In genomic region chr21:44418108-44418875, GRCh38 we compare ENCODE assay signal across 31 cellular contexts. TPM values are rescaled to one million over a fixed set of nuclear protein-coding genes. Genes with fewer than 3 reads are reported as not detected.
A peak's percentile ranks its signal among the peaks of the same experiment; 100 is the strongest.
DNase-seq lines count a peak whose midpoint lies in the region; TF ChIP-seq lines count a peak whose summit lies in the region.
"Had no signal": no experiment of that assay in that cellular context is flagged by ENCODE, and none has a peak within 500 bp of the region (broad histone marks: within the 10 kb centered on the region; RNA-seq: fewer than 3 reads in every experiment).

No MANE protein-coding gene starts in this region.

- no peak for TF ChIP-seq EP300 in suprapubic skin (IDR thresholded peaks at IDR 0.05)

- TF ChIP-seq POLR2A in suprapubic skin (IDR thresholded peaks at IDR 0.05) (no peak), esophagus squamous epithelium (IDR thresholded peaks at IDR 0.05) (no peak)

- WGBS in suprapubic skin = 87% methylated on average over 15 of the region's 25 CpGs
- WGBS in esophagus squamous epithelium, 2 donors = 80 to 93% methylated on average over 1 to 6 of the region's 25 CpGs

- H3K27ac ChIP-seq in WERI-Rb-1 (no peak overlapping the region), suprapubic skin (no peak overlapping the region), esophagus squamous epithelium (no peak overlapping the region)
- H3K27ac ChIP-seq: A549, gastrocnemius medialis, neutrophil, thoracic aorta had no signal

- H3K27me3 ChIP-seq in WERI-Rb-1 (ENCODE audit: insufficient read depth, low read depth, severe bottlenecking) = peaks cover 3% of the 10 kb centered on the region
- H3K27me3 ChIP-seq in suprapubic skin = peaks cover 29% of the 10 kb centered on the region
- peaks cover 0 to 34% (median 0%) of the 10 kb centered on the region in 4 donors for H3K27me3 ChIP-seq in esophagus squamous epithelium
- H3K27me3 ChIP-seq: neutrophil had no signal

- no peak overlapping the region for H3K27ac Mint-ChIP-seq in activated naive CD4-positive, alpha-beta T cell treated with anti-CD3 and anti-CD28 coated beads, Interleukin-2, amount 10 ng/mL, durations not matched to agents 7 days and 5 days
- H3K27ac Mint-ChIP-seq: activated CD4-positive, alpha-beta memory T cell treated with anti-CD3 and anti-CD28 coated beads, Interleukin-2, amount 10 ng/mL, durations not matched to agents 7 days and 5 days; activated naive CD8-positive, alpha-beta T cell treated with anti-CD3 and anti-CD28 coated beads, Interleukin-2, amount 50 U/mL, for 24 hours; CD4-positive, alpha-beta T cell had no signal

- intact Hi-C loops in esophagus squamous epithelium (cut with DNase I) = no loop called here

- CTCF ChIA-PET in activated naive CD4-positive, alpha-beta T cell treated with anti-CD3 and anti-CD28 coated beads, Interleukin-2, amount 10 ng/mL, durations not matched to agents 7 days and 5 days (lab: Charles Lee) = no interaction called here

- peak; percentile 13 for DNase-seq in activated naive CD4-positive, alpha-beta T cell treated with anti-CD3 and anti-CD28 coated beads, Interleukin-2, amount 10 ng/mL, durations not matched to agents 7 days and 5 days
- DNase-seq in activated naive CD4-positive, alpha-beta T cell treated with anti-CD3 and anti-CD28 coated beads, Interleukin-2, amount 50 U/mL, for 16 hours = no peak
- peak; percentile 5 for DNase-seq in WERI-Rb-1
- DNase-seq in mesenteric fat pad (ENCODE audit: low spot score) = peak; percentile 85
- DNase-seq in suprapubic skin (ENCODE audit: low spot score in 2 of 2) = peak; percentile 28 to 70
- no peak for DNase-seq in esophagus squamous epithelium (lab: John Stamatoyannopoulos, UW)
- DNase-seq in GM13976 (ENCODE audit: low spot score) = no peak
- no peak for DNase-seq in stimulated activated CD4-positive, alpha-beta T cell treated with anti-CD3 and anti-CD28 coated beads, Interleukin-1b, Interleukin-23, amount 100 ng/mL, for 48 hours
- DNase-seq: activated CD4-positive, alpha-beta memory T cell treated with anti-CD3 and anti-CD28 coated beads, Interleukin-2, amount 10 ng/mL, durations not matched to agents 7 days and 5 days; activated naive CD8-positive, alpha-beta T cell treated with anti-CD3 and anti-CD28 coated beads, Interleukin-2, amount 50 U/mL, for 24 hours; activated T-cell treated with anti-CD3 and anti-CD28 coated beads for 4 hours; AML-193; central memory CD4-positive, alpha-beta T cell; dermis blood vessel endothelial cell; Kasumi-1; NCI-H1417 treated with DMSO at 0.1 percent for 48 hours; NCI-H2081 treated with DMSO at 0.1 percent for 48 hours; NCI-H226; NCI-H526 treated with DMSO at 0.1 percent for 48 hours; NK-92 treated with Interleukin-12 subunit alpha and Interleukin-12 subunit beta, amount 100 ng/mL, for 24 hours; SHP77; small intestine; stimulated activated naive CD4-positive, alpha-beta T cell treated with Interleukin-2 at 50 U/mL for 16 hours; T-helper 2 cell had no signal

- peaks cover 50% of the 10 kb centered on the region for H3K36me3 Mint-ChIP-seq in activated naive CD4-positive, alpha-beta T cell treated with anti-CD3 and anti-CD28 coated beads, Interleukin-2, amount 10 ng/mL, durations not matched to agents 7 days and 5 days

- H3K27me3 Mint-ChIP-seq in activated naive CD4-positive, alpha-beta T cell treated with anti-CD3 and anti-CD28 coated beads, Interleukin-2, amount 10 ng/mL, durations not matched to agents 7 days and 5 days = no peaks in the 10 kb centered on the region
- H3K27me3 Mint-ChIP-seq: activated CD4-positive, alpha-beta memory T cell treated with anti-CD3 and anti-CD28 coated beads, Interleukin-2, amount 10 ng/mL, durations not matched to agents 7 days and 5 days; activated naive CD8-positive, alpha-beta T cell treated with anti-CD3 and anti-CD28 coated beads, Interleukin-2, amount 50 U/mL, for 24 hours; CD4-positive, alpha-beta T cell; memory B cell had no signal

- H3K4me3 ChIP-seq in WERI-Rb-1 (ENCODE audit: low read depth, low read length) (no peak overlapping the region), suprapubic skin (no peak overlapping the region), esophagus squamous epithelium (no peak overlapping the region)
- H3K4me3 ChIP-seq: A549, gastrocnemius medialis, thoracic aorta had no signal

- H3K9me3 Mint-ChIP-seq in activated naive CD4-positive, alpha-beta T cell treated with anti-CD3 and anti-CD28 coated beads, Interleukin-2, amount 10 ng/mL, durations not matched to agents 7 days and 5 days = peaks cover 7% of the 10 kb centered on the region
- H3K9me3 Mint-ChIP-seq: CD4-positive, alpha-beta T cell had no signal

- no peak for TF ChIP-seq CTCF in WERI-Rb-1 (IDR thresholded peaks at IDR 0.05; ENCODE audit: low read depth, low read length)
- TF ChIP-seq CTCF in suprapubic skin (IDR thresholded peaks at IDR 0.05) = no peak
- TF ChIP-seq CTCF in esophagus squamous epithelium (IDR thresholded peaks at IDR 0.05) = no peak
- TF ChIP-seq CTCF in GM13976 (IDR thresholded peaks at IDR 0.05; ENCODE audit: borderline replicate concordance, control extremely low read depth, extremely low read depth, insufficient read depth, missing control alignments) = no peak

- no peaks in the 10 kb centered on the region for H3K4me1 Mint-ChIP-seq in activated naive CD4-positive, alpha-beta T cell treated with anti-CD3 and anti-CD28 coated beads, Interleukin-2, amount 10 ng/mL, durations not matched to agents 7 days and 5 days
- H3K4me1 Mint-ChIP-seq: activated CD4-positive, alpha-beta memory T cell treated with anti-CD3 and anti-CD28 coated beads, Interleukin-2, amount 10 ng/mL, durations not matched to agents 7 days and 5 days; activated naive CD8-positive, alpha-beta T cell treated with anti-CD3 and anti-CD28 coated beads, Interleukin-2, amount 50 U/mL, for 24 hours had no signal

- no peak overlapping the region for H3K4me3 Mint-ChIP-seq in activated naive CD4-positive, alpha-beta T cell treated with anti-CD3 and anti-CD28 coated beads, Interleukin-2, amount 10 ng/mL, durations not matched to agents 7 days and 5 days
- H3K4me3 Mint-ChIP-seq: activated CD4-positive, alpha-beta memory T cell treated with anti-CD3 and anti-CD28 coated beads, Interleukin-2, amount 10 ng/mL, durations not matched to agents 7 days and 5 days; activated naive CD8-positive, alpha-beta T cell treated with anti-CD3 and anti-CD28 coated beads, Interleukin-2, amount 50 U/mL, for 24 hours; CD4-positive, alpha-beta T cell; memory B cell had no signal

- in situ Hi-C loops in GM13976 (cut with MboI; ENCODE audit: low sequenced_read_pairs, unreplicated experiment) = no loop called here

- no peaks in the 10 kb centered on the region for H3K4me1 ChIP-seq in suprapubic skin
- H3K4me1 ChIP-seq in esophagus squamous epithelium = no peaks in the 10 kb centered on the region
- H3K4me1 ChIP-seq: A549, gastrocnemius medialis had no signal

- H3K36me3 ChIP-seq in WERI-Rb-1 (no peaks in the 10 kb centered on the region), suprapubic skin (no peaks in the 10 kb centered on the region), esophagus squamous epithelium (no peaks in the 10 kb centered on the region)
- H3K36me3 ChIP-seq: gastrocnemius medialis, thoracic aorta had no signal

- H3K9me3 ChIP-seq in WERI-Rb-1 (ENCODE audit: severe bottlenecking) (peaks cover 8% of the 10 kb centered on the region), suprapubic skin (no peaks in the 10 kb centered on the region), esophagus squamous epithelium (peaks cover 0 to 7% (median 0%) of the 10 kb centered on the region in 3 donors)
- H3K9me3 ChIP-seq: A549, gastrocnemius medialis, neutrophil, thoracic aorta had no signal

RNA-seq across cellular contexts. Expression of gene LRRC3, which starts 37.0 kb away (rescaled TPM):
- total RNA-seq in mesenteric fat pad = 3.8 TPM
- 1 to 10 TPM; 3.9 to 6.2 (median 4.7) TPM for total RNA-seq in suprapubic skin
- 1 to 10 TPM in 2 of 4 donors, under 1 TPM in 2; 0.57 to 2.9 (median 1.1) TPM for total RNA-seq in esophagus squamous epithelium
- total RNA-seq: myocyte had no signal

Comparison
In these comparisons a context has a peak if more than half of its experiments do, and no peak if none do; other contexts are left out.
1. DNase-seq: peak in activated naive CD4-positive, alpha-beta T cell treated with anti-CD3 and anti-CD28 coated beads, Interleukin-2, amount 10 ng/mL, durations not matched to agents 7 days and 5 days (single experiment), WERI-Rb-1 (single experiment), mesenteric fat pad (single experiment) and suprapubic skin (2 of 2); none in activated naive CD4-positive, alpha-beta T cell treated with anti-CD3 and anti-CD28 coated beads, Interleukin-2, amount 50 U/mL, for 16 hours (single experiment), esophagus squamous epithelium (single experiment), GM13976 (single experiment) and stimulated activated CD4-positive, alpha-beta T cell treated with anti-CD3 and anti-CD28 coated beads, Interleukin-1b, Interleukin-23, amount 100 ng/mL, for 48 hours (single experiment).